ENCODE assay signal across 8 cellular contexts in the genomic region with DNA sequence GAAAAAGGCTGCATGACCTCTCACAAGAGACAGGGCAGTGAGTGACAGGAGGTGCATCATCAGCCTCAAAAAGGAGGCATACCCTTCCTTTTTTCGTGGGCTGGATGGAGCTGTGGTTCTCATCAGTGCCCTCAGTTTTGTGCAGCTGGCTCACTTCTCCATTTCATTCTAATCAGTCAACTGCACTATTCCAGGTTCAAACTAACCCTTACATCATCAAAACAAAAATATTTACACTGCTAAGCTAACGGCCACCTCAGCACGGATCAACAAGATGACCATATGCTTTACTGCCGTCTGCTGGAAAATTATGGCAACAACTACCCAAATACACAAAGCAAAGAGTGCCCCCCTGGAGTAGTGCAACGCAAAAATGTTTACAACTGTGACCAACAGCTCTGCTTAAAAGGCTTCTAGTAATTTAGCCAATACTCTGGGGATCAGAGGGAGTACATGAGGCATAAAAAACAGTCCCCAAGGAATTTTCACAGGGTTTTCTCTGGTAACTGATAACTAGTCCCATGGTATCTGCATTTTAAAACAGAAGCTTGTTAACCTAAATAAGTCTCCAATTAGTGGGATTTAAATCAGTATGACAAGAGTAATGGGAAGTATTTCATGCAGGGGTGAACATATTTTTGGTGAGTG. TPM values are rescaled to one million over a fixed set of nuclear protein-coding genes. Genes with fewer than 3 reads are reported as not detected.
A peak's percentile ranks its signal among the peaks of the same experiment; 100 is the strongest.
DNase-seq lines count a peak whose midpoint lies in the region; ATAC-seq and TF ChIP-seq lines count a peak whose summit lies in the region.

No MANE protein-coding gene starts in this region.

- POLR2A ChIA-PET in AG04449 (lab: Yijun Ruan, JAX) = no interaction called here
- POLR2A ChIA-PET in CD4-positive, alpha-beta T cell (lab: Charles Lee) = no interaction called here

- H3K27ac ChIP-seq in CD4-positive, alpha-beta T cell (ENCODE audit: low read depth, low read length) = no peak overlapping the region

- no peak for DNase-seq in AG04449 (ENCODE audit: low read depth, low spot score)
- peak; percentile 71 for DNase-seq in NCI-H1105 treated with DMSO at 0.1 percent for 48 hours (lab: John Stamatoyannopoulos, UW)
- no peak for DNase-seq in T-helper 17 cell
- DNase-seq in foreskin melanocyte = peak; percentile 68
- DNase-seq in progenitor cell of endocrine pancreas (ENCODE audit: low spot score, unreplicated experiment) = no peak
- no peak for DNase-seq in CD4-positive, alpha-beta T cell

- no peaks in the 10 kb centered on the region for H3K27me3 Mint-ChIP-seq in T-helper 17 cell
- H3K27me3 Mint-ChIP-seq in progenitor cell of endocrine pancreas = peaks cover 25% of the 10 kb centered on the region
- no peaks in the 10 kb centered on the region for H3K27me3 Mint-ChIP-seq in CD4-positive, alpha-beta T cell

- intact Hi-C loops in CD4-positive, alpha-beta T cell (cut with DNase I, micrococcal nuclease) = no loop called here

- H3K4me3 ChIP-seq in AG04449 (ENCODE audit: low read depth, low read length) = no peak overlapping the region

- H3K36me3 Mint-ChIP-seq in T-helper 17 cell (ENCODE audit: low read depth) (no peaks in the 10 kb centered on the region), progenitor cell of endocrine pancreas (ENCODE audit: insufficient read depth) (no peaks in the 10 kb centered on the region)
- H3K36me3 Mint-ChIP-seq in CD4-positive, alpha-beta T cell (ENCODE audit: low read depth) = no peaks in the 10 kb centered on the region

- H3K4me1 Mint-ChIP-seq in T-helper 17 cell (peaks cover 4% of the 10 kb centered on the region), progenitor cell of endocrine pancreas (ENCODE audit: low read depth) (no peaks in the 10 kb centered on the region)
- H3K4me1 Mint-ChIP-seq in CD4-positive, alpha-beta T cell (ENCODE audit: low read depth) = no peaks in the 10 kb centered on the region

- no peak overlapping the region for H3K27ac Mint-ChIP-seq in T-helper 17 cell
- H3K27ac Mint-ChIP-seq in progenitor cell of endocrine pancreas = no peak overlapping the region
- H3K27ac Mint-ChIP-seq in CD4-positive, alpha-beta T cell = no peak overlapping the region

- H3K4me3 Mint-ChIP-seq in T-helper 17 cell (no peak overlapping the region), progenitor cell of endocrine pancreas (ENCODE audit: low read depth) (no peak overlapping the region)
- H3K4me3 Mint-ChIP-seq in CD4-positive, alpha-beta T cell = no peak overlapping the region

- H3K27me3 ChIP-seq in CD4-positive, alpha-beta T cell (ENCODE audit: control insufficient read depth, insufficient read depth, low read length) = no peaks in the 10 kb centered on the region

- ATAC-seq in GM18499 (IDR thresholded peaks at IDR 0.05; ENCODE audit: insufficient read depth, unreplicated experiment) (peak; percentile 81), HG02798 (IDR thresholded peaks at IDR 0.05; ENCODE audit: poor library complexity, unreplicated experiment) (peak; percentile 85), T-helper 17 cell (peak; percentile 44)
- ATAC-seq in CD4-positive, alpha-beta T cell (ENCODE audit: poor library complexity) = no peak

- H3K9me3 Mint-ChIP-seq in progenitor cell of endocrine pancreas (ENCODE audit: low read depth) = no peaks in the 10 kb centered on the region
- H3K9me3 Mint-ChIP-seq in CD4-positive, alpha-beta T cell = no peaks in the 10 kb centered on the region

- no peaks in the 10 kb centered on the region for H3K9me3 ChIP-seq in T-helper 17 cell (ENCODE audit: control insufficient read depth, low read length, poor library complexity, severe bottlenecking)
- no peaks in the 10 kb centered on the region for H3K9me3 ChIP-seq in CD4-positive, alpha-beta T cell (ENCODE audit: control insufficient read depth, low read length)

- peak; percentile 57 for TF ChIP-seq CTCF in AG04449 (IDR thresholded peaks at IDR 0.05; ENCODE audit: insufficient read depth, low read length, missing control alignments)
- peak; percentile 65 for TF ChIP-seq CTCF in progenitor cell of endocrine pancreas (IDR thresholded peaks at IDR 0.05; ENCODE audit: unreplicated experiment)
- no peak for TF ChIP-seq CTCF in CD4-positive, alpha-beta T cell (IDR thresholded peaks at IDR 0.05)

- CTCF ChIA-PET in AG04449 (lab: Yijun Ruan, JAX) = interaction anchor here (0.6 to 4.2 kb wide), 23 partner anchors 9 to 595 kb away, joined by 3 to 30 read pairs (median 4); partner anchors contain the start of gene KCNV2
- CTCF ChIA-PET in CD4-positive, alpha-beta T cell (lab: Charles Lee) = no interaction called here

RNA-seq across cellular contexts. Expression of gene KCNV2, which starts 10.8 kb away (rescaled TPM):
- total RNA-seq in T-helper 17 cell (not detected), progenitor cell of endocrine pancreas (not detected in 2 replicates)
- not detected for total RNA-seq in CD4-positive, alpha-beta T cell

Comparison
In these comparisons a context has a peak if more than half of its experiments do, and no peak if none do; other contexts are left out.
1. DNase-seq: peak in NCI-H1105 treated with DMSO at 0.1 percent for 48 hours (single experiment) and foreskin melanocyte (single experiment); none in AG04449 (single experiment), T-helper 17 cell (0 of 3), progenitor cell of endocrine pancreas (single experiment) and CD4-positive, alpha-beta T cell (0 of 10).